6 cellular contexts compared by ENCODE assay signal in the genomic region with DNA sequence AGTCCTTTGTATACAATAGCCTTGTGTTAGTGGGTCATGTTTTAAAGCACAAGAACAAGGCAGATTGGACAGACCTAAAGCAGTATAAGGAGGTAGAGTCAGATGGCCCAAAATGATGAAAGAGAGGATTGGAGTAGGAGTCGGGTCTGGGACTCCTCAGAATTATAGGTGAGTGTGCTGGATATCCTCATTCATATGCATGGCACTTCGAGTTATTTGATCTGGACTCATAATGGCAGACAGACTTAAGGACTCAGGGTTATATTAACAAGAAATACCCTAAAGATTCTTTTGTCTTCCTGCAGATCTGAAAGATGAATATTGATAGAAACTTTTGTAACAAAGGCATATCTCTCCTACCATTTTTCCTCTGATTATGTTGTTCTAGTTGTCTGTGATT.
"Had no signal": no experiment of that assay in that cellular context is flagged by ENCODE, and none has a peak within 500 bp of the region (broad histone marks: within the 10 kb centered on the region; RNA-seq: fewer than 3 reads in every experiment).

No MANE protein-coding gene starts in this region.

- H3K4me1 Mint-ChIP-seq: H9 had no signal

- H2AFZ ChIP-seq: GM23248 had no signal

- H3K27ac ChIP-seq: GM23248 had no signal

- H3K4me3 ChIP-seq: GM23248, K562 had no signal

- H3K4me3 Mint-ChIP-seq: H9 had no signal

- H3K9ac ChIP-seq: GM23248 had no signal

- ATAC-seq: K562 had no signal

- DNase-seq: GM23248, H9, HCEC 1CT, IMR-90, KG1 had no signal

- H3K27ac Mint-ChIP-seq: H9 had no signal
